18 cellular contexts compared by ENCODE assay signal in genomic region chr1:154435801-154436200, GRCh38.
"Had no signal": no experiment of that assay in that cellular context is flagged by ENCODE, and none has a peak within 500 bp of the region (broad histone marks: within the 10 kb centered on the region; RNA-seq: fewer than 3 reads in every experiment).

No MANE protein-coding gene starts in this region.

- H3K27ac ChIP-seq: body of pancreas had no signal

- DNase-seq: activated CD4-positive, alpha-beta memory T cell treated with anti-CD3 and anti-CD28 coated beads, Interleukin-2, amount 10 ng/mL, durations not matched to agents 7 days and 5 days; activated CD4-positive, alpha-beta T cell treated with anti-CD3 and anti-CD28 coated beads for 36 hours; activated gamma-delta T cell; activated T-cell treated with anti-CD3 and anti-CD28 coated beads, Interleukin-2, amount 50 U/mL, for 72 hours; amniotic stem cell; body of pancreas; cortex of kidney; effector CD4-positive, alpha-beta T cell; left colon; mammary epithelial cell; naive thymus-derived CD8-positive, alpha-beta T cell; SHP77 treated with DMSO at 0.1 percent for 48 hours; small intestine had no signal

- H3K27me3 Mint-ChIP-seq: activated CD4-positive, alpha-beta T cell treated with anti-CD3 and anti-CD28 coated beads for 36 hours; activated naive CD8-positive, alpha-beta T cell; central memory CD8-positive, alpha-beta T cell; stimulated activated naive CD8-positive, alpha-beta T cell treated with anti-CD3 and anti-CD28 coated beads, Interleukin-15, Interleukin-2, amounts not matched to agents 100 ng/mL and 50 ng/mL, for 24 hours had no signal

- H3K9me3 ChIP-seq: body of pancreas, thoracic aorta had no signal

- H3K36me3 ChIP-seq: thoracic aorta had no signal

- ATAC-seq: activated CD4-positive, alpha-beta T cell treated with anti-CD3 and anti-CD28 coated beads for 36 hours; activated T-cell treated with anti-CD3 and anti-CD28 coated beads, Interleukin-2, amount 50 U/mL, for 72 hours; body of pancreas; left colon; naive thymus-derived CD8-positive, alpha-beta T cell had no signal

- H3K4me3 Mint-ChIP-seq: activated CD4-positive, alpha-beta memory T cell treated with anti-CD3 and anti-CD28 coated beads, Interleukin-2, amount 10 ng/mL, durations not matched to agents 7 days and 5 days; activated CD4-positive, alpha-beta T cell treated with anti-CD3 and anti-CD28 coated beads for 36 hours; activated naive CD8-positive, alpha-beta T cell; activated T-cell treated with anti-CD3 and anti-CD28 coated beads, Interleukin-2, amount 50 U/mL, for 72 hours; central memory CD8-positive, alpha-beta T cell; naive thymus-derived CD8-positive, alpha-beta T cell; stimulated activated naive CD8-positive, alpha-beta T cell treated with anti-CD3 and anti-CD28 coated beads, Interleukin-15, Interleukin-2, amounts not matched to agents 100 ng/mL and 50 ng/mL, for 24 hours; T-helper 1 cell treated with Interleukin-12 subunit alpha and Interleukin-12 subunit beta and Interleukin-4 antibody, amounts not matched to agents 30 μg/mL and 1 μg/mL, for 36 hours had no signal

- H3K4me3 ChIP-seq: body of pancreas had no signal

- H3K9me3 Mint-ChIP-seq: activated CD4-positive, alpha-beta memory T cell treated with anti-CD3 and anti-CD28 coated beads, Interleukin-2, amount 10 ng/mL, durations not matched to agents 7 days and 5 days; activated T-cell treated with anti-CD3 and anti-CD28 coated beads, Interleukin-2, amount 50 U/mL, for 72 hours; central memory CD8-positive, alpha-beta T cell; naive thymus-derived CD8-positive, alpha-beta T cell; stimulated activated naive CD8-positive, alpha-beta T cell treated with anti-CD3 and anti-CD28 coated beads, Interleukin-15, Interleukin-2, amounts not matched to agents 100 ng/mL and 50 ng/mL, for 24 hours; T-helper 1 cell treated with Interleukin-12 subunit alpha and Interleukin-12 subunit beta and Interleukin-4 antibody, amounts not matched to agents 30 μg/mL and 1 μg/mL, for 36 hours had no signal

- H3K27me3 ChIP-seq: body of pancreas had no signal

- H3K27ac Mint-ChIP-seq: activated CD4-positive, alpha-beta memory T cell treated with anti-CD3 and anti-CD28 coated beads, Interleukin-2, amount 10 ng/mL, durations not matched to agents 7 days and 5 days; activated CD4-positive, alpha-beta T cell treated with anti-CD3 and anti-CD28 coated beads for 36 hours; activated naive CD8-positive, alpha-beta T cell; activated T-cell treated with anti-CD3 and anti-CD28 coated beads, Interleukin-2, amount 50 U/mL, for 72 hours; stimulated activated naive CD8-positive, alpha-beta T cell treated with anti-CD3 and anti-CD28 coated beads, Interleukin-15, Interleukin-2, amounts not matched to agents 100 ng/mL and 50 ng/mL, for 24 hours; T-helper 1 cell treated with Interleukin-12 subunit alpha and Interleukin-12 subunit beta and Interleukin-4 antibody, amounts not matched to agents 30 μg/mL and 1 μg/mL, for 36 hours had no signal
